16 cellular contexts compared by ENCODE assay signal in the genomic region with DNA sequence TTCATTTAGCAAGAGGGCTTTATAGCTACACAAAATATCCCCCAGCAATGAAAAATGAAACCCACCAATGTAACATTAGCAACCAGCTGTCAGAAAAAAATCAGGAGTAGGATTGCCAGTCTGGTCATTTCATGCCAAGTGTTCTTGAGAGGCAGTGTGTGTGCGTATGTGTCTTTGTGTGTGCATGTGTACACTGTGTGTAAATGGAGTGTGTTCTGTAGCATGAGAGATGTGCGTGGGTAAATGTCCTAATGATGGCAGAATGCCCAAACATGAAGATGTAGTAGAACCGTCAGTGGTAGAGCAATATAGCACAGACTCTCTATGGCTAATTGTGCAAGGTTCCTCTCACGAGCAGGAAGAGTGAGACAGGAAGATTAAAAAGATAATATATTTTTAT.
DNase-seq lines count a peak whose midpoint lies in the region; ATAC-seq and TF ChIP-seq lines count a peak whose summit lies in the region.
"Had no signal": no experiment of that assay in that cellular context is flagged by ENCODE, and none has a peak within 500 bp of the region (broad histone marks: within the 10 kb centered on the region; RNA-seq: fewer than 3 reads in every experiment).

No MANE protein-coding gene starts in this region.

- POLR2A ChIA-PET in SK-N-SH (lab: Yijun Ruan, JAX) (interaction anchor here (0.9 to 1.2 kb wide), 2 partner anchors 66 to 75 kb away, joined by 3 to 4 read pairs; no protein-coding TSS in a partner anchor), OCI-LY7 (lab: Charles Lee) (interaction anchor here (0.5 to 2.6 kb wide), 5 partner anchors 11 to 368 kb away, joined by 3 to 16 read pairs (median 4); no protein-coding TSS in a partner anchor)

- H3K4me2 ChIP-seq in SK-N-SH: 0 out of 2 replicates have a peak overlapping the region, but pooled peaks have one; percentile 8
- H3K4me2 ChIP-seq in OCI-LY7 (ENCODE audit: low read length): peak overlapping the region; percentile 41
- H3K4me2 ChIP-seq in Karpas-422 (ENCODE audit: low read depth, low read length, poor library complexity, severe bottlenecking): no peak overlapping the region

- H3K9me2 ChIP-seq in SK-N-SH: no peaks in the 10 kb centered on the region
- H3K9me2 ChIP-seq in OCI-LY7 (ENCODE audit: insufficient read depth, low read length): no peaks in the 10 kb centered on the region
- H3K9me2 ChIP-seq in Karpas-422 (replicated peaks; ENCODE audit: insufficient read depth, low read length): no peaks in the 10 kb centered on the region

- CTCF ChIA-PET in SK-N-SH (lab: Yijun Ruan, JAX): interaction anchor here (0.9 to 3.7 kb wide), 8 partner anchors 10 to 1225 kb away, joined by 3 to 25 read pairs (median 4); no protein-coding TSS in a partner anchor
- CTCF ChIA-PET in OCI-LY7 (lab: Charles Lee; ENCODE audit: unreplicated experiment): no interaction called here

- no peaks in the 10 kb centered on the region for H3K79me2 ChIP-seq in SK-N-SH (ENCODE audit: insufficient read depth)
- no peaks in the 10 kb centered on the region for H3K79me2 ChIP-seq in OCI-LY7 (ENCODE audit: insufficient read depth, low read depth, low read length)
- no peaks in the 10 kb centered on the region for H3K79me2 ChIP-seq in Karpas-422 (ENCODE audit: low read length)

- H3K27ac ChIP-seq in SK-N-SH (ENCODE audit: low read depth in 2 of 2, low read length in 1 of 2) (peak overlapping the region in 1 of 2 experiments; percentile 95; a peak in 2 of 4 replicates), OCI-LY7 (ENCODE audit: low read depth, low read length, poor library complexity, severe bottlenecking) (no peak overlapping the region), upper lobe of right lung (no peak overlapping the region), Karpas-422 (ENCODE audit: low read length) (no peak overlapping the region)
- H3K27ac ChIP-seq: colonic mucosa, SK-N-MC, tibial nerve had no signal

- ATAC-seq in SK-N-SH treated with all-trans-retinoic acid at 6 μM for 48 hours (no peak), upper lobe of right lung (no peak), GM21723 (IDR thresholded peaks at IDR 0.05; ENCODE audit: unreplicated experiment) (no peak)
- ATAC-seq: activated CD8-positive, alpha-beta T cell treated with anti-CD3 and anti-CD28 coated beads for 36 hours; esophagus mucosa had no signal

- H3K36me3 ChIP-seq in SK-N-SH (replicated peaks in 1 of 2; ENCODE audit: control insufficient read depth in 1 of 2, insufficient read depth in 2 of 2, low read length in 1 of 2) (no peaks in the 10 kb centered on the region), OCI-LY7 (ENCODE audit: insufficient read depth, low read length) (no peaks in the 10 kb centered on the region), upper lobe of right lung (no peaks in the 10 kb centered on the region), Karpas-422 (ENCODE audit: insufficient read depth, low read length) (no peaks in the 10 kb centered on the region)
- H3K36me3 ChIP-seq: colonic mucosa, tibial nerve had no signal

- H3K27me3 ChIP-seq in SK-N-SH (ENCODE audit: insufficient read depth) (no peaks in the 10 kb centered on the region), upper lobe of right lung (peaks cover 4% of the 10 kb centered on the region), Karpas-422 (ENCODE audit: low read length) (no peaks in the 10 kb centered on the region)

- no peak for TF ChIP-seq EP300 in SK-N-SH (IDR thresholded peaks at IDR 0.05; ENCODE audit: borderline replicate concordance in 1 of 2, low read depth in 1 of 2, low read length in 1 of 2)

- intact Hi-C loops in OCI-LY7 (cut with micrococcal nuclease; ENCODE audit: unreplicated experiment): loop anchor here (2.0 to 5.0 kb wide), 4 partner anchors 108 to 393 kb away; no protein-coding TSS in a partner anchor
- intact Hi-C loops in upper lobe of right lung (cut with DNase I): no loop called here

- no peak for TF ChIP-seq CTCF in SK-N-SH (IDR thresholded peaks at IDR 0.05)
- TF ChIP-seq CTCF in OCI-LY7 (conservative IDR thresholded peaks at IDR 0.05; ENCODE audit: low read length): no peak
- TF ChIP-seq CTCF in upper lobe of right lung (IDR thresholded peaks at IDR 0.05): no peak

- no peak; the same call in 1 of the 2 replicates for TF ChIP-seq RAD21 in SK-N-SH (IDR thresholded peaks at IDR 0.05; ENCODE audit: low read length)

- no peak overlapping the region for H3K9ac ChIP-seq in SK-N-SH
- H3K9ac ChIP-seq in Karpas-422 (ENCODE audit: low read length): no peak overlapping the region

- DNase-seq in SK-N-SH (peak; percentile 6), OCI-LY7 (ENCODE audit: low spot score) (no peak), inferior parietal cortex (ENCODE audit: extremely low spot score) (peak; percentile 38), upper lobe of right lung (no peak), Karpas-422 (no peak)
- no peak for DNase-seq in activated CD4-positive, alpha-beta T cell treated with anti-CD3 and anti-CD28 coated beads for 48 hours
- DNase-seq: activated CD8-positive, alpha-beta T cell treated with anti-CD3 and anti-CD28 coated beads for 36 hours; colonic mucosa; NCI-H2171 treated with DMSO at 0.1 percent for 48 hours; OCI-M1; right cardiac atrium had no signal

- H3K4me3 ChIP-seq in SK-N-SH (ENCODE audit: low read depth in 2 of 2, low read length in 1 of 2) (peak overlapping the region; percentile 33 to 85; a peak in 2 of 4 replicates), OCI-LY7 (ENCODE audit: low read depth, low read length, poor library complexity, severe bottlenecking) (no peak overlapping the region), upper lobe of right lung (peak overlapping the region; percentile 58), Karpas-422 (ENCODE audit: low read length) (no peak overlapping the region)
- H3K4me3 ChIP-seq: colonic mucosa, SK-N-MC had no signal

- no TSS peak for BruUV-seq in OCI-LY7 (replicated peaks; lab: Mats Ljungman, UMichigan)

- H3K4me1 ChIP-seq in SK-N-SH (ENCODE audit: control insufficient read depth in 1 of 2, insufficient read depth in 2 of 2, low read depth in 1 of 2, low read length in 1 of 2): peaks cover 0 to 12% of the 10 kb centered on the region in 2 experiments; a peak in 2 of 4 replicates
- no peaks in the 10 kb centered on the region for H3K4me1 ChIP-seq in OCI-LY7 (ENCODE audit: insufficient read depth, low read length, poor library complexity, severe bottlenecking)
- peaks cover 3% of the 10 kb centered on the region for H3K4me1 ChIP-seq in upper lobe of right lung
- H3K4me1 ChIP-seq in Karpas-422 (ENCODE audit: low read length): no peaks in the 10 kb centered on the region

- no peaks in the 10 kb centered on the region for H4K20me1 ChIP-seq in SK-N-SH (ENCODE audit: insufficient read depth)
- H4K20me1 ChIP-seq in OCI-LY7 (ENCODE audit: insufficient read depth, low read length): no peaks in the 10 kb centered on the region
- H4K20me1 ChIP-seq in Karpas-422 (ENCODE audit: insufficient read depth, low read depth, low read length): no peaks in the 10 kb centered on the region

- H3K9me3 ChIP-seq in SK-N-SH: no peaks in the 10 kb centered on the region
- no peaks in the 10 kb centered on the region for H3K9me3 ChIP-seq in OCI-LY7 (ENCODE audit: low read length)
- no peaks in the 10 kb centered on the region for H3K9me3 ChIP-seq in upper lobe of right lung
- H3K9me3 ChIP-seq in Karpas-422 (ENCODE audit: low read length): no peaks in the 10 kb centered on the region
- H3K9me3 ChIP-seq: colonic mucosa, tibial nerve had no signal

- H2AFZ ChIP-seq in SK-N-SH (ENCODE audit: low read depth): no peak overlapping the region
- no peak overlapping the region for H2AFZ ChIP-seq in OCI-LY7 (ENCODE audit: low read length)
- no peak overlapping the region for H2AFZ ChIP-seq in Karpas-422 (ENCODE audit: low read length)

- 16% methylated on average over 4 of the region's 4 CpGs for WGBS in SK-N-SH (ENCODE audit: low lambda C conversion rate)

- no peaks in the 10 kb centered on the region for H3F3A ChIP-seq in SK-N-SH (replicated peaks; ENCODE audit: insufficient read depth)

TF ChIP-seq in SK-N-SH, 30 proteins besides CTCF, POLR2A, EP300 and RAD21:
- TF ChIP-seq JUND (IDR thresholded peaks at IDR 0.05) (no peak), MXI1 (IDR thresholded peaks at IDR 0.05; ENCODE audit: low read depth, low read length) (peak; percentile 67)

TF ChIP-seq in SK-N-SH treated with all-trans-retinoic acid at 6 μM for 48 hours, 23 proteins besides CTCF, POLR2A, EP300 and RAD21:
- TF ChIP-seq BACH2 (CRISPR knock-in tag; IDR thresholded peaks at IDR 0.05; ENCODE audit: borderline replicate concordance) (no peak), ZNF70 (CRISPR knock-in tag; IDR thresholded peaks at IDR 0.05) (no peak), RARB (CRISPR knock-in tag; IDR thresholded peaks at IDR 0.05) (no peak), ZNF8 (CRISPR knock-in tag; IDR thresholded peaks at IDR 0.05) (no peak), ISL1 (CRISPR knock-in tag; IDR thresholded peaks at IDR 0.05) (no peak), OSR1 (CRISPR knock-in tag; IDR thresholded peaks at IDR 0.05) (no peak), ZNF565 (CRISPR knock-in tag; conservative IDR thresholded peaks at IDR 0.05; ENCODE audit: low read depth) (no peak), CSDC2 (CRISPR knock-in tag; IDR thresholded peaks at IDR 0.05) (no peak), ESRRG (CRISPR knock-in tag; IDR thresholded peaks at IDR 0.05) (no peak), ARNTL (CRISPR knock-in tag; IDR thresholded peaks at IDR 0.05; ENCODE audit: borderline replicate concordance, low read depth) (no peak), ZFP3 (CRISPR knock-in tag; IDR thresholded peaks at IDR 0.05) (no peak)
- TF ChIP-seq, protein P1, sequence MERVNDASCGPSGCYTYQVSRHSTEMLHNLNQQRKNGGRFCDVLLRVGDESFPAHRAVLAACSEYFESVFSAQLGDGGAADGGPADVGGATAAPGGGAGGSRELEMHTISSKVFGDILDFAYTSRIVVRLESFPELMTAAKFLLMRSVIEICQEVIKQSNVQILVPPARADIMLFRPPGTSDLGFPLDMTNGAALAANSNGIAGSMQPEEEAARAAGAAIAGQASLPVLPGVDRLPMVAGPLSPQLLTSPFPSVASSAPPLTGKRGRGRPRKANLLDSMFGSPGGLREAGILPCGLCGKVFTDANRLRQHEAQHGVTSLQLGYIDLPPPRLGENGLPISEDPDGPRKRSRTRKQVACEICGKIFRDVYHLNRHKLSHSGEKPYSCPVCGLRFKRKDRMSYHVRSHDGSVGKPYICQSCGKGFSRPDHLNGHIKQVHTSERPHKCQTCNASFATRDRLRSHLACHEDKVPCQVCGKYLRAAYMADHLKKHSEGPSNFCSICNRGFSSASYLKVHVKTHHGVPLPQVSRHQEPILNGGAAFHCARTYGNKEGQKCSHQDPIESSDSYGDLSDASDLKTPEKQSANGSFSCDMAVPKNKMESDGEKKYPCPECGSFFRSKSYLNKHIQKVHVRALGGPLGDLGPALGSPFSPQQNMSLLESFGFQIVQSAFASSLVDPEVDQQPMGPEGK (CRISPR knock-in tag; IDR thresholded peaks at IDR 0.05; ENCODE audit: borderline replicate concordance): no peak
TF ChIP-seq in SK-N-SH treated with all-trans-retinoic acid at 6 μM for 48 hours: peak in this region for 0.

Comparison
In these comparisons a context has a peak if more than half of its experiments do, and no peak if none do; other contexts are left out.
1. DNase-seq: peak in SK-N-SH (single experiment) and inferior parietal cortex (single experiment); none in OCI-LY7 (single experiment), upper lobe of right lung (single experiment), Karpas-422 (single experiment) and activated CD4-positive, alpha-beta T cell treated with anti-CD3 and anti-CD28 coated beads for 48 hours (single experiment).
2. H3K4me3 ChIP-seq: peak in SK-N-SH (2 of 2) and upper lobe of right lung (single experiment); none in OCI-LY7 (single experiment) and Karpas-422 (single experiment).